ENCODE assay signal across 10 cellular contexts in the genomic region with DNA sequence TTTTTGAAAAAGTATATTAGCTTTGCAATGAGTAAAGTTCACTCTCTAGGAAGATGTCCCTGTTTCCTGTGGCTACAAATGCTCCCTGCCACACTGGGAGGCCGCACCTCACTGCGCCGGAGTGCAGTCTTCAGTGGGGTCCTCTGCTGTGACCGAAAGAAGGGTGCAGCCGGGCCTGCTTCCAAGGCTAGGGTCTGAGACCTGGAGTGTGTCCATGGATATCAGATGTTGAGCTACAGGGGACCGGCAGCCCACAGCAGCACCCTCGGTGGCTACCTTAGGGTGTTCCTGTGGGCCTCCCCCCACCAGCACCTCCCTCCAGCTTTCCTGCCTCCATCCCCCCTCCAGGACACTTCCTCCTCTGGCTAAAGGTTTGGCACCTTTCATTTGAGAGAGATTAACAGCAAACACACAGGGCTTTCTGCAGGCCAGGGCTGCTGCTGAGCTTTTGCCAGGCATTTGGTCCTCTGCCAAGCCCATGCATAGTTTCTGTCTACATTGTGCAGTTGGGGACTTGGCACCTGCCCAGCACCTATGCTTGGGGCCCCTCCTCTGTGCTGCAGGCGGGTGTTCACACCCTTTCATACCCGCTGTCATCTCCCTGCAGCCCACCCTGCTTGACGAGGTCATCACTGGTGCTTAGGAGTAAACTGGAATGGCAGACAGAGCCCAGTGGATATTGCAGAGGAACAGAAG. TPM values are rescaled to one million over a fixed set of nuclear protein-coding genes. Genes with fewer than 3 reads are reported as not detected.
DNase-seq lines count a peak whose midpoint lies in the region; ATAC-seq and TF ChIP-seq lines count a peak whose summit lies in the region.
"Had no signal": no experiment of that assay in that cellular context is flagged by ENCODE, and none has a peak within 500 bp of the region (broad histone marks: within the 10 kb centered on the region; RNA-seq: fewer than 3 reads in every experiment).

No MANE protein-coding gene starts in this region.

- ATAC-seq in lower lobe of right lung: peak; percentile 52 to 54
- ATAC-seq in HG03457 (IDR thresholded peaks at IDR 0.05; ENCODE audit: unreplicated experiment): no peak
- ATAC-seq: stimulated activated naive CD8-positive, alpha-beta T cell treated with anti-CD3 and anti-CD28 coated beads, Interleukin-15, Interleukin-2, amounts not matched to agents 100 U/mL and 50 U/mL, for 24 hours had no signal

- H3K4me3 ChIP-seq in brain microvascular endothelial cell (ENCODE audit: low read depth, low read length) (no peak overlapping the region), lower lobe of right lung (no peak overlapping the region), smooth muscle cell (no peak overlapping the region)

- H3K27me3 ChIP-seq in brain microvascular endothelial cell (replicated peaks) (no peaks in the 10 kb centered on the region), lower lobe of right lung (ENCODE audit: low read depth) (no peaks in the 10 kb centered on the region), smooth muscle cell (ENCODE audit: low read depth) (no peaks in the 10 kb centered on the region)

- no peaks in the 10 kb centered on the region for H4K20me1 ChIP-seq in smooth muscle cell (ENCODE audit: low read depth)

- in situ Hi-C loops in brain microvascular endothelial cell (cut with HindIII; ENCODE audit: low pct_ligation_motif_present, low sequenced_read_pairs): no loop called here

- H3K4me1 ChIP-seq in lower lobe of right lung: peaks cover 19% of the 10 kb centered on the region
- no peaks in the 10 kb centered on the region for H3K4me1 ChIP-seq in smooth muscle cell (ENCODE audit: low read depth)

- no peak overlapping the region for H3K4me2 ChIP-seq in smooth muscle cell

- intact Hi-C loops in lower lobe of right lung (cut with DNase I): no loop called here

- peak; percentile 29 for DNase-seq in DMS 273 treated with DMSO at 0.1 percent for 48 hours (lab: John Stamatoyannopoulos, UW)
- DNase-seq in NCI-H2081 (lab: John Stamatoyannopoulos, UW): peak; percentile 89 to 95
- peak; percentile 67 for DNase-seq in brain microvascular endothelial cell
- no peak for DNase-seq in lower lobe of right lung
- DNase-seq in ecto neural progenitor cell (ENCODE audit: low spot score): no peak
- DNase-seq in smooth muscle cell (lab: John Stamatoyannopoulos, UW; ENCODE audit: unreplicated experiment): no peak
- no peak for DNase-seq in GM10266 (ENCODE audit: extremely low spot score)
- DNase-seq: retina had no signal

- H2AFZ ChIP-seq in smooth muscle cell (ENCODE audit: low read depth): no peak overlapping the region

- H3K27ac ChIP-seq in brain microvascular endothelial cell: no peak overlapping the region
- no peak overlapping the region for H3K27ac ChIP-seq in lower lobe of right lung
- no peak overlapping the region for H3K27ac ChIP-seq in smooth muscle cell (ENCODE audit: low read depth)

- no peaks in the 10 kb centered on the region for H3K9me3 ChIP-seq in lower lobe of right lung
- H3K9me3 ChIP-seq in smooth muscle cell (replicated peaks; ENCODE audit: low read depth): no peaks in the 10 kb centered on the region

- WGBS in smooth muscle cell (ENCODE audit: low lambda C conversion rate): 88% methylated on average over 10 of the region's 10 CpGs

- no peaks in the 10 kb centered on the region for H3F3A ChIP-seq in smooth muscle cell (ENCODE audit: low read depth)

- H3K9ac ChIP-seq in smooth muscle cell (ENCODE audit: low read depth): no peak overlapping the region

- no peaks in the 10 kb centered on the region for H3K36me3 ChIP-seq in brain microvascular endothelial cell (replicated peaks)
- H3K36me3 ChIP-seq in lower lobe of right lung: no peaks in the 10 kb centered on the region
- no peaks in the 10 kb centered on the region for H3K36me3 ChIP-seq in smooth muscle cell (ENCODE audit: low read depth)

- H3K79me2 ChIP-seq in smooth muscle cell (ENCODE audit: low read depth): no peaks in the 10 kb centered on the region

- TF ChIP-seq CTCF in brain microvascular endothelial cell (IDR thresholded peaks at IDR 0.05; ENCODE audit: low read depth, low read length, missing control alignments): no peak
- no peak for TF ChIP-seq CTCF in lower lobe of right lung (IDR thresholded peaks at IDR 0.05)
- TF ChIP-seq CTCF in smooth muscle cell (IDR thresholded peaks at IDR 0.05; ENCODE audit: borderline replicate concordance, insufficient read depth, poor library complexity, severe bottlenecking): no peak
- TF ChIP-seq CTCF in GM10266 (IDR thresholded peaks at IDR 0.05; ENCODE audit: control insufficient read depth, insufficient read depth, low read depth, missing control alignments): no peak

RNA-seq across cellular contexts. Expression of a gene that starts 33.8 kb away (rescaled TPM):
- total RNA-seq in lower lobe of right lung: 34.9 TPM
- 63.1 and 104 TPM in 2 replicates for total RNA-seq in smooth muscle cell
- polyA plus RNA-seq in smooth muscle cell: 79.7 and 105 TPM in 2 replicates

Comparison
In these comparisons a context has a peak if more than half of its experiments do, and no peak if none do; other contexts are left out.
1. DNase-seq: peak in DMS 273 treated with DMSO at 0.1 percent for 48 hours (single experiment), NCI-H2081 (2 of 2) and brain microvascular endothelial cell (single experiment); none in lower lobe of right lung (single experiment), ecto neural progenitor cell (single experiment), smooth muscle cell (single experiment) and GM10266 (single experiment).